Comparison of ENCODE assay signal across 17 cellular contexts in genomic region chrX:39049975-39050374, GRCh38.
A peak's percentile ranks its signal among the peaks of the same experiment; 100 is the strongest.
DNase-seq lines count a peak whose midpoint lies in the region; ATAC-seq and TF ChIP-seq lines count a peak whose summit lies in the region.
"Had no signal": no experiment of that assay in that cellular context is flagged by ENCODE, and none has a peak within 500 bp of the region (broad histone marks: within the 10 kb centered on the region; RNA-seq: fewer than 3 reads in every experiment).

No MANE protein-coding gene starts in this region.

- H3K36me3 ChIP-seq in mammary epithelial cell (ENCODE audit: insufficient read depth, low read length) (no peaks in the 10 kb centered on the region), breast epithelium (no peaks in the 10 kb centered on the region), esophagus (ENCODE audit: control insufficient read depth in 2 of 2, insufficient read depth in 2 of 2, low read length in 1 of 2) (no peaks in the 10 kb centered on the region)
- H3K36me3 ChIP-seq: BLaER1 treated with 17β-estradiol and CSF1 and Interleukin-3, amounts not matched to agents 10 nM and 100 nM had no signal

- no peak overlapping the region for H3K4me3 ChIP-seq in mammary epithelial cell (replicated peaks in 1 of 3; ENCODE audit: insufficient read depth in 1 of 3, low read depth in 2 of 3, low read length in 3 of 3)
- no peak overlapping the region for H3K4me3 ChIP-seq in breast epithelium
- H3K4me3 ChIP-seq in esophagus (ENCODE audit: low read depth in 1 of 2, low read length in 2 of 2) = no peak overlapping the region
- H3K4me3 ChIP-seq: A549; BLaER1 treated with 17β-estradiol and CSF1 and Interleukin-3, amounts not matched to agents 10 nM and 100 nM had no signal

- H3K9me3 ChIP-seq in mammary epithelial cell (replicated peaks; ENCODE audit: insufficient read depth, low read length) = no peaks in the 10 kb centered on the region
- H3K9me3 ChIP-seq in breast epithelium = peaks cover 0 to 5% of the 10 kb centered on the region in 2 donors
- H3K9me3 ChIP-seq in esophagus (ENCODE audit: control insufficient read depth in 2 of 2, insufficient read depth in 1 of 2, low read depth in 1 of 2, low read length in 1 of 2) = no peaks in the 10 kb centered on the region
- H3K9me3 ChIP-seq: A549, Caco-2 had no signal

- dilution Hi-C loops in mammary epithelial cell (cut with HindIII; ENCODE audit: low sequenced_read_pairs) = no loop called here

- peaks cover 0 to 5% of the 10 kb centered on the region in 2 donors for H3K4me1 Mint-ChIP-seq in effector memory CD8-positive, alpha-beta T cell (ENCODE audit: low read depth in 2 of 2)
- H3K4me1 Mint-ChIP-seq: B cell had no signal

- peaks cover 8 to 16% of the 10 kb centered on the region in 2 donors for H3K27me3 Mint-ChIP-seq in effector memory CD8-positive, alpha-beta T cell
- H3K27me3 Mint-ChIP-seq: CD4-positive, alpha-beta T cell had no signal

- DNase-seq in mammary epithelial cell (no peak), breast epithelium (ENCODE audit: low spot score in 2 of 2) (no peak), NCI-H2081 (lab: John Stamatoyannopoulos, UW) (no peak)
- no peak for DNase-seq in effector memory CD8-positive, alpha-beta T cell
- DNase-seq: AML-193; Caco-2; Calu3; CD4-positive, alpha-beta T cell; CD8-positive, alpha-beta T cell; DMS79 treated with DMSO at 0.1 percent for 48 hours; GF-D8 had no signal

- WGBS in mammary epithelial cell (ENCODE audit: low coverage, missing lambda C conversion rate) = 57% methylated on average over 2 of the region's 2 CpGs
- WGBS in esophagus, 2 donors = 57 to 69% methylated on average over 2 of the region's 2 CpGs

- H3K9ac ChIP-seq in mammary epithelial cell (ENCODE audit: insufficient read depth, low read length) = no peak overlapping the region
- H3K9ac ChIP-seq: BLaER1 treated with 17β-estradiol and CSF1 and Interleukin-3, amounts not matched to agents 10 nM and 100 nM had no signal

- no peak overlapping the region for H3K27ac Mint-ChIP-seq in effector memory CD8-positive, alpha-beta T cell
- H3K27ac Mint-ChIP-seq: B cell; CD4-positive, alpha-beta T cell; CD8-positive, alpha-beta T cell had no signal

- no peaks in the 10 kb centered on the region for H3K27me3 ChIP-seq in mammary epithelial cell (ENCODE audit: insufficient read depth, low read length)
- peaks cover 0 to 42% of the 10 kb centered on the region in 2 donors for H3K27me3 ChIP-seq in breast epithelium
- H3K27me3 ChIP-seq in esophagus (ENCODE audit: control insufficient read depth in 1 of 2, insufficient read depth in 2 of 2, low read length in 2 of 2) = peaks cover 0 to 3% of the 10 kb centered on the region in 2 donors
- H3K27me3 ChIP-seq: BLaER1 treated with 17β-estradiol and CSF1 and Interleukin-3, amounts not matched to agents 10 nM and 100 nM had no signal

- CTCF ChIA-PET in mammary epithelial cell (lab: Charles Lee; ENCODE audit: low non-redundant PET) = no interaction called here

- H3K4me2 ChIP-seq in mammary epithelial cell (ENCODE audit: insufficient read depth, low read depth, low read length) = peak overlapping the region; percentile 11
- H3K4me2 ChIP-seq: A549; BLaER1 treated with 17β-estradiol and CSF1 and Interleukin-3, amounts not matched to agents 10 nM and 100 nM had no signal

- no peaks in the 10 kb centered on the region for H3K36me3 Mint-ChIP-seq in effector memory CD8-positive, alpha-beta T cell (ENCODE audit: insufficient read depth)
- H3K36me3 Mint-ChIP-seq: CD8-positive, alpha-beta T cell had no signal

- no peak overlapping the region for H2AFZ ChIP-seq in mammary epithelial cell (ENCODE audit: low read depth, low read length)

- no peak for TF ChIP-seq POLR2A in breast epithelium (IDR thresholded peaks at IDR 0.05)

- no peaks in the 10 kb centered on the region for H3K9me3 Mint-ChIP-seq in effector memory CD8-positive, alpha-beta T cell
- H3K9me3 Mint-ChIP-seq: CD4-positive, alpha-beta T cell; CD8-positive, alpha-beta T cell had no signal

- H4K20me1 ChIP-seq in mammary epithelial cell (ENCODE audit: insufficient read depth, low read length) = no peaks in the 10 kb centered on the region
- H4K20me1 ChIP-seq: BLaER1 treated with 17β-estradiol and CSF1 and Interleukin-3, amounts not matched to agents 10 nM and 100 nM had no signal

- TF ChIP-seq CTCF in mammary epithelial cell (conservative IDR thresholded peaks at IDR 0.05 in 1 of 2, IDR thresholded peaks at IDR 0.05 in 1 of 2; ENCODE audit: extremely low read depth in 1 of 2, insufficient read depth in 1 of 2, low read depth in 1 of 2, low read length in 2 of 2) (no peak), breast epithelium (IDR thresholded peaks at IDR 0.05) (no peak)

- in situ Hi-C loops in mammary epithelial cell (cut with MboI; ENCODE audit: low sequenced_read_pairs in 2 of 2) = no loop called here

- H3K27ac ChIP-seq in mammary epithelial cell (ENCODE audit: insufficient read depth, low read depth, low read length) (no peak overlapping the region), breast epithelium (no peak overlapping the region), esophagus (ENCODE audit: low read depth in 2 of 2, low read length in 1 of 2) (peak overlapping the region; percentile 4 to 30)
- H3K27ac ChIP-seq: 22Rv1; A549; BLaER1 treated with 17β-estradiol and CSF1 and Interleukin-3, amounts not matched to agents 10 nM and 100 nM; C4-2B had no signal

- intact Hi-C loops in mammary epithelial cell (cut with micrococcal nuclease) (no loop called here), breast epithelium (cut with DNase I; ENCODE audit: low total_unique reads) (no loop called here)

- H3K4me3 Mint-ChIP-seq in effector memory CD8-positive, alpha-beta T cell = no peak overlapping the region
- H3K4me3 Mint-ChIP-seq: B cell; CD4-positive, alpha-beta T cell; CD8-positive, alpha-beta T cell had no signal

- no peaks in the 10 kb centered on the region for H3K79me2 ChIP-seq in mammary epithelial cell (ENCODE audit: insufficient read depth, low read length)

- H3K4me1 ChIP-seq in mammary epithelial cell (ENCODE audit: insufficient read depth, low read length) (peaks cover 14% of the 10 kb centered on the region), breast epithelium (no peaks in the 10 kb centered on the region), esophagus (ENCODE audit: control insufficient read depth in 2 of 2, insufficient read depth in 2 of 2, low read length in 1 of 2) (no peaks in the 10 kb centered on the region)
- H3K4me1 ChIP-seq: A549, Caco-2 had no signal

- BruUV-seq in mammary epithelial cell (replicated peaks; lab: Mats Ljungman, UMichigan) = no TSS peak

- ATAC-seq in effector memory CD8-positive, alpha-beta T cell (replicated peaks) = no peak
- ATAC-seq: A549; CD8-positive, alpha-beta T cell had no signal

Comparison
In these comparisons a context has a peak if more than half of its experiments do, and no peak if none do; other contexts are left out.
1. H3K27ac ChIP-seq: peak in esophagus (2 of 2); none in mammary epithelial cell (single experiment) and breast epithelium (0 of 2).